34 cellular contexts compared by ENCODE assay signal in the genomic region with DNA sequence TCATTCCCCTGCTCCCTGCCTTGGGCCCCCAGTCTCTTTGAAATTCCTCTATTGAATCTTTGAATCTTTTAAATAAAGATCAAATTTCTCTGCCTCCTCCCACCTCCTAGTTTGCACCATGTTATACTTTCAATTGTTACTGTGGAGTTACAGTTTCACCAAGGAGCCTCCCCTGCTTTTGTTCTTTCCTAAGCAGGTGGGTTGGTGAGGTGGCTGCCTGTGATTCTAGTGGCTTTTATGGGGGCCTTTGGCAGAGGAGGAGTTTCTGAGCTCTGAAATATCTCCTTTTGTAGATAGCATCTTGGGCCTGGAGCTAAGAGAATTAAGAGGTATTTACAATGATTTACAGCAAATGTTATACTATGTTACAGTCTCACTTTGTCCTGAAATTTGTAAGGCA.
"Had no signal": no experiment of that assay in that cellular context is flagged by ENCODE, and none has a peak within 500 bp of the region (broad histone marks: within the 10 kb centered on the region; RNA-seq: fewer than 3 reads in every experiment).

No MANE protein-coding gene starts in this region.

- H3K4me3 Mint-ChIP-seq: activated CD4-positive, alpha-beta memory T cell treated with anti-CD3 and anti-CD28 coated beads, Interleukin-2, amount 10 ng/mL, durations not matched to agents 7 days and 5 days; activated CD4-positive, alpha-beta T cell treated with anti-CD3 and anti-CD28 coated beads for 36 hours; activated CD4-positive, alpha-beta T cell treated with anti-CD3 and anti-CD28 coated beads, Interleukin-2, amount 10 ng/mL, durations not matched to agents 7 days and 5 days; activated CD8-positive, alpha-beta memory T cell treated with anti-CD3 and anti-CD28 coated beads, Interleukin-2, amount 10 ng/mL, durations not matched to agents 7 days and 5 days; activated CD8-positive, alpha-beta T cell treated with anti-CD3 and anti-CD28 coated beads, Interleukin-2, amount 10 ng/mL, durations not matched to agents 7 days and 5 days; activated naive CD4-positive, alpha-beta T cell treated with anti-CD3 and anti-CD28 coated beads, Interleukin-2, amount 10 ng/mL, durations not matched to agents 7 days and 5 days; activated naive CD4-positive, alpha-beta T cell treated with anti-CD3 and anti-CD28 coated beads, Interleukin-2, amount 50 U/mL, for 24 hours; activated naive CD8-positive, alpha-beta T cell; activated naive CD8-positive, alpha-beta T cell treated with anti-CD3 and anti-CD28 coated beads, Interleukin-2, amount 10 ng/mL, durations not matched to agents 7 days and 5 days; activated naive CD8-positive, alpha-beta T cell treated with anti-CD3 and anti-CD28 coated beads, Interleukin-2, amount 50 U/mL, for 24 hours; activated T-cell treated with anti-CD3 and anti-CD28 coated beads, Interleukin-2, amount 50 U/mL, for 24 hours; brain; central memory CD8-positive, alpha-beta T cell; T-cell; T-helper 17 cell had no signal

- H3K36me3 ChIP-seq: ascending aorta, cardiac muscle cell had no signal

- H3K27me3 Mint-ChIP-seq: activated CD4-positive, alpha-beta memory T cell treated with anti-CD3 and anti-CD28 coated beads, Interleukin-2, amount 10 ng/mL, durations not matched to agents 7 days and 5 days; activated CD4-positive, alpha-beta T cell treated with anti-CD3 and anti-CD28 coated beads for 36 hours; activated CD4-positive, alpha-beta T cell treated with anti-CD3 and anti-CD28 coated beads, Interleukin-2, amount 10 ng/mL, durations not matched to agents 7 days and 5 days; activated naive CD4-positive, alpha-beta T cell treated with anti-CD3 and anti-CD28 coated beads, Interleukin-2, amount 10 ng/mL, durations not matched to agents 7 days and 5 days; activated naive CD4-positive, alpha-beta T cell treated with anti-CD3 and anti-CD28 coated beads, Interleukin-2, amount 50 U/mL, for 24 hours; activated naive CD8-positive, alpha-beta T cell; activated naive CD8-positive, alpha-beta T cell treated with anti-CD3 and anti-CD28 coated beads, Interleukin-2, amount 10 ng/mL, durations not matched to agents 7 days and 5 days; activated naive CD8-positive, alpha-beta T cell treated with anti-CD3 and anti-CD28 coated beads, Interleukin-2, amount 50 U/mL, for 24 hours; activated T-cell treated with anti-CD3 and anti-CD28 coated beads, Interleukin-2, amount 50 U/mL, for 24 hours; central memory CD8-positive, alpha-beta T cell; T-cell; T-helper 17 cell had no signal

- H3K27me3 ChIP-seq: ascending aorta, cardiac muscle cell had no signal

- H3K36me3 Mint-ChIP-seq: activated CD8-positive, alpha-beta memory T cell treated with anti-CD3 and anti-CD28 coated beads, Interleukin-2, amount 10 ng/mL, durations not matched to agents 7 days and 5 days; activated naive CD4-positive, alpha-beta T cell treated with anti-CD3 and anti-CD28 coated beads, Interleukin-2, amount 10 ng/mL, durations not matched to agents 7 days and 5 days; activated naive CD8-positive, alpha-beta T cell treated with anti-CD3 and anti-CD28 coated beads, Interleukin-2, amount 10 ng/mL, durations not matched to agents 7 days and 5 days had no signal

- H3K4me1 ChIP-seq: ascending aorta had no signal

- DNase-seq: activated CD4-positive, alpha-beta memory T cell treated with anti-CD3 and anti-CD28 coated beads, Interleukin-2, amount 10 ng/mL, durations not matched to agents 7 days and 5 days; activated CD4-positive, alpha-beta T cell treated with anti-CD3 and anti-CD28 coated beads for 1 hour; activated CD4-positive, alpha-beta T cell treated with anti-CD3 and anti-CD28 coated beads for 36 hours; activated CD4-positive, alpha-beta T cell treated with anti-CD3 and anti-CD28 coated beads for 48 hours; activated CD4-positive, alpha-beta T cell treated with anti-CD3 and anti-CD28 coated beads, Interleukin-2, amount 10 ng/mL, durations not matched to agents 7 days and 5 days; activated CD4-positive, alpha-beta T cell treated with anti-CD3 and anti-CD28 coated beads, Interleukin-2, amount 50 U/mL, for 48 hours; activated CD4-positive, CD25-positive, alpha-beta regulatory T cell; activated CD8-positive, alpha-beta memory T cell treated with anti-CD3 and anti-CD28 coated beads for 24 hours; activated CD8-positive, alpha-beta memory T cell treated with anti-CD3 and anti-CD28 coated beads, Interleukin-2, amount 10 ng/mL, durations not matched to agents 7 days and 5 days; activated CD8-positive, alpha-beta memory T cell treated with anti-CD3 and anti-CD28 coated beads, Interleukin-2, amount 50 U/mL, for 48 hours; activated CD8-positive, alpha-beta T cell treated with anti-CD3 and anti-CD28 coated beads, Interleukin-2, amount 10 ng/mL, durations not matched to agents 7 days and 5 days; activated effector memory CD4-positive, alpha-beta T cell treated with Interleukin-2 at 50 U/mL for 16 hours; activated gamma-delta T cell; activated naive CD4-positive, alpha-beta T cell treated with anti-CD3 and anti-CD28 coated beads, Interleukin-2, amount 10 ng/mL, durations not matched to agents 7 days and 5 days; activated naive CD4-positive, alpha-beta T cell treated with Interleukin-2 at 50 U/mL for 16 hours; activated naive CD8-positive, alpha-beta T cell treated with anti-CD3 and anti-CD28 coated beads, Interleukin-2, amount 10 ng/mL, durations not matched to agents 7 days and 5 days; activated naive CD8-positive, alpha-beta T cell treated with anti-CD3 and anti-CD28 coated beads, Interleukin-2, amount 50 U/mL, for 24 hours; activated T-cell treated with anti-CD3 and anti-CD28 coated beads, Interleukin-2, amount 50 U/mL, for 24 hours; activated T-cell treated with anti-CD3 and anti-CD28 coated beads, Interleukin-2, amount 50 U/mL, for 48 hours; amygdala; anterior cingulate cortex; cerebellar nuclear complex; T-cell; T-helper 17 cell; T-helper 9 cell had no signal

- H3K4me3 ChIP-seq: ascending aorta, cardiac muscle cell had no signal

- H3K9me3 Mint-ChIP-seq: activated CD4-positive, alpha-beta memory T cell treated with anti-CD3 and anti-CD28 coated beads, Interleukin-2, amount 10 ng/mL, durations not matched to agents 7 days and 5 days; activated CD4-positive, alpha-beta T cell treated with anti-CD3 and anti-CD28 coated beads, Interleukin-2, amount 10 ng/mL, durations not matched to agents 7 days and 5 days; activated naive CD4-positive, alpha-beta T cell treated with anti-CD3 and anti-CD28 coated beads, Interleukin-2, amount 10 ng/mL, durations not matched to agents 7 days and 5 days; activated naive CD4-positive, alpha-beta T cell treated with anti-CD3 and anti-CD28 coated beads, Interleukin-2, amount 50 U/mL, for 24 hours; activated naive CD8-positive, alpha-beta T cell treated with anti-CD3 and anti-CD28 coated beads, Interleukin-2, amount 10 ng/mL, durations not matched to agents 7 days and 5 days; activated naive CD8-positive, alpha-beta T cell treated with anti-CD3 and anti-CD28 coated beads, Interleukin-2, amount 50 U/mL, for 24 hours; activated T-cell treated with anti-CD3 and anti-CD28 coated beads, Interleukin-2, amount 50 U/mL, for 24 hours; activated T-helper 2 cell treated with anti-CD3 and anti-CD28 coated beads, Interferon-gamma antibody, Interleukin-2, Interleukin-4, amounts not matched to agents 10 μg/mL and 5 μg/mL and 100 μg/mL, durations not matched to agents 14 hours and 24 hours and 36 hours; brain; central memory CD8-positive, alpha-beta T cell; T-cell had no signal

- H3K9me3 ChIP-seq: ascending aorta had no signal

- H3K27ac ChIP-seq: ascending aorta, cardiac muscle cell, VCaP had no signal

- ATAC-seq: activated CD4-positive, alpha-beta T cell treated with anti-CD3 and anti-CD28 coated beads for 36 hours; activated CD4-positive, CD25-positive, alpha-beta regulatory T cell treated with anti-CD3 and anti-CD28 coated beads, Interleukin-2, amount 50 U/mL, for 24 hours; activated CD8-positive, alpha-beta memory T cell treated with anti-CD3 and anti-CD28 coated beads, Interleukin-2, amount 10 ng/mL, durations not matched to agents 7 days and 5 days; activated CD8-positive, alpha-beta T cell treated with anti-CD3 and anti-CD28 coated beads, Interleukin-2, amount 10 ng/mL, durations not matched to agents 7 days and 5 days; activated naive CD8-positive, alpha-beta T cell treated with anti-CD3 and anti-CD28 coated beads, Interleukin-2, amount 50 U/mL, for 24 hours; T-cell; T-helper 17 cell had no signal

- H3K27ac Mint-ChIP-seq: activated CD4-positive, alpha-beta memory T cell treated with anti-CD3 and anti-CD28 coated beads, Interleukin-2, amount 10 ng/mL, durations not matched to agents 7 days and 5 days; activated CD4-positive, alpha-beta T cell treated with anti-CD3 and anti-CD28 coated beads for 36 hours; activated CD4-positive, alpha-beta T cell treated with anti-CD3 and anti-CD28 coated beads, Interleukin-2, amount 10 ng/mL, durations not matched to agents 7 days and 5 days; activated CD8-positive, alpha-beta memory T cell treated with anti-CD3 and anti-CD28 coated beads, Interleukin-2, amount 10 ng/mL, durations not matched to agents 7 days and 5 days; activated CD8-positive, alpha-beta T cell treated with anti-CD3 and anti-CD28 coated beads, Interleukin-2, amount 10 ng/mL, durations not matched to agents 7 days and 5 days; activated naive CD4-positive, alpha-beta T cell treated with anti-CD3 and anti-CD28 coated beads, Interleukin-2, amount 10 ng/mL, durations not matched to agents 7 days and 5 days; activated naive CD4-positive, alpha-beta T cell treated with anti-CD3 and anti-CD28 coated beads, Interleukin-2, amount 50 U/mL, for 24 hours; activated naive CD8-positive, alpha-beta T cell; activated naive CD8-positive, alpha-beta T cell treated with anti-CD3 and anti-CD28 coated beads, Interleukin-2, amount 10 ng/mL, durations not matched to agents 7 days and 5 days; activated naive CD8-positive, alpha-beta T cell treated with anti-CD3 and anti-CD28 coated beads, Interleukin-2, amount 50 U/mL, for 24 hours; activated T-cell treated with anti-CD3 and anti-CD28 coated beads, Interleukin-2, amount 50 U/mL, for 24 hours; activated T-helper 2 cell treated with anti-CD3 and anti-CD28 coated beads, Interferon-gamma antibody, Interleukin-2, Interleukin-4, amounts not matched to agents 10 μg/mL and 5 μg/mL and 100 μg/mL, durations not matched to agents 14 hours and 24 hours and 36 hours; brain; T-cell; T-helper 17 cell had no signal

- H3K4me1 Mint-ChIP-seq: activated CD4-positive, alpha-beta memory T cell treated with anti-CD3 and anti-CD28 coated beads, Interleukin-2, amount 10 ng/mL, durations not matched to agents 7 days and 5 days; activated CD4-positive, alpha-beta T cell treated with anti-CD3 and anti-CD28 coated beads for 36 hours; activated CD4-positive, alpha-beta T cell treated with anti-CD3 and anti-CD28 coated beads, Interleukin-2, amount 10 ng/mL, durations not matched to agents 7 days and 5 days; activated CD8-positive, alpha-beta memory T cell treated with anti-CD3 and anti-CD28 coated beads, Interleukin-2, amount 10 ng/mL, durations not matched to agents 7 days and 5 days; activated naive CD4-positive, alpha-beta T cell treated with anti-CD3 and anti-CD28 coated beads, Interleukin-2, amount 10 ng/mL, durations not matched to agents 7 days and 5 days; activated naive CD4-positive, alpha-beta T cell treated with anti-CD3 and anti-CD28 coated beads, Interleukin-2, amount 50 U/mL, for 24 hours; activated naive CD8-positive, alpha-beta T cell treated with anti-CD3 and anti-CD28 coated beads, Interleukin-2, amount 50 U/mL, for 24 hours; central memory CD8-positive, alpha-beta T cell; T-cell had no signal
